Comparison of ENCODE assay signal across 20 cellular contexts in the genomic region with DNA sequence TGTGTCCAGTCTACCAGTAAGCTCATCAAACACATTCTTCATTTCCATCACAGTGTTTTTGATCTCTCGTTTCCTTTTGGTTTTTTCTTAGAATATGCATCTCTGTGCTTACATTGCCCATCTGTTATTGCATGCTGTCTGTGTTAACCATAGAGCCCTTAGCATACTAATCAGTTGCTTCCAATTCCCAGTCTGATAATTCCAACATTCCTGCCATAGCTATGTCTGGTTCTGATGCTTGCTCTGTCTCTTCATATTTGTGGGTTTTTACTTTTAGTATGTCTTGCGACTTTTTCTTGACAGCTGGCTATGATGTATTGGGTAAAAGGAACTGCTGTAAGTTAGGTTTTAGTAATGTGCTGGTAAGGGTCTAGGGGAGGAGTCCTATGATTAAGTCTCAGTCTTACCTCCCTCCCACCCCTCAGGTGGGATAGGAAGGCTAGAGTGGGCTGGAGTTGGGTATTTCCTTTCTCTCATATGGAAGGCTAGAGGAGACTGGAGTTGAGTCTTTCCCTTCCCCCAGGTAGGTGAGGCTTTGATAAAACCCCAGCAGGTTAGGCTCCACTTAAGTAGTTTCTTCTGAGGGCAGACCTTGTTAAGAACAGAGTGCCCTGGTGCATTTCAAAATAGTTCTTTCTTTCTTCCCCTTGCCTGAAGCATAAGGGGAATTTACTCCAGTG.
DNase-seq lines count a peak whose midpoint lies in the region; TF ChIP-seq lines count a peak whose summit lies in the region.
"Had no signal": no experiment of that assay in that cellular context is flagged by ENCODE, and none has a peak within 500 bp of the region (broad histone marks: within the 10 kb centered on the region; RNA-seq: fewer than 3 reads in every experiment).

No MANE protein-coding gene starts in this region.

- peaks cover 41% of the 10 kb centered on the region for H3K4me1 Mint-ChIP-seq in activated T-cell treated with anti-CD3 and anti-CD28 coated beads, Interleukin-2, amount 50 U/mL, for 24 hours (ENCODE audit: low read depth)
- H3K4me1 Mint-ChIP-seq: brain had no signal

- H3K4me3 Mint-ChIP-seq in activated T-cell treated with anti-CD3 and anti-CD28 coated beads, Interleukin-2, amount 50 U/mL, for 24 hours = no peak overlapping the region
- H3K4me3 Mint-ChIP-seq: brain; natural killer cell treated with Interleukin-12 subunit alpha and Interleukin-12 subunit beta and Interleukin-15 and Interleukin-18, amount 100 ng/mL, for 72 hours; T-helper 2 cell treated with Interferon-gamma antibody and Interleukin-4, amounts not matched to agents 5 μg/mL and 100 μg/mL, for 36 hours had no signal

- no peak for TF ChIP-seq CTCF in prostate gland (IDR thresholded peaks at IDR 0.05)

- no peaks in the 10 kb centered on the region for H3K27me3 ChIP-seq in prostate gland (replicated peaks; ENCODE audit: insufficient read depth)
- H3K27me3 ChIP-seq: upper lobe of right lung had no signal

- TF ChIP-seq POLR2A in prostate gland (IDR thresholded peaks at IDR 0.05) = no peak

- no peaks in the 10 kb centered on the region for H3K36me3 ChIP-seq in prostate gland
- H3K36me3 ChIP-seq: lower lobe of right lung, upper lobe of right lung had no signal

- H3K4me1 ChIP-seq in prostate gland (replicated peaks) = no peaks in the 10 kb centered on the region
- H3K4me1 ChIP-seq: lower lobe of right lung, upper lobe of right lung had no signal

- DNase-seq in activated T-cell treated with anti-CD3 and anti-CD28 coated beads, Interleukin-2, amount 50 U/mL, for 24 hours = no peak
- DNase-seq in activated T-cell treated with anti-CD3 and anti-CD28 coated beads for 4 hours (no peak), amniotic epithelial cell (ENCODE audit: low read depth) (peak; percentile 66), iPS-NIHi11 (ENCODE audit: low spot score) (peak; percentile 18), superior temporal gyrus (ENCODE audit: extremely low spot score) (no peak), amygdala (lab: John Stamatoyannopoulos, UW) (no peak), prostate gland (ENCODE audit: low spot score) (no peak), NCI-H446 treated with DMSO at 0.1 percent for 48 hours (lab: John Stamatoyannopoulos, UW) (no peak)
- DNase-seq: activated CD4-positive, CD25-positive, alpha-beta regulatory T cell treated with anti-CD3 and anti-CD28 coated beads, Interleukin-2, amount 50 U/mL, for 72 hours; activated CD8-positive, alpha-beta memory T cell treated with anti-CD3 and anti-CD28 coated beads, Interleukin-2, amount 50 U/mL, for 4 hours; activated naive CD4-positive, alpha-beta T cell; lower lobe of right lung; NCI-H2029 treated with DMSO at 0.1 percent for 48 hours; NCI-H524 treated with DMSO at 0.1 percent for 48 hours; SHP77 treated with DMSO at 0.1 percent for 48 hours; stimulated activated naive CD4-positive, alpha-beta T cell; upper lobe of right lung had no signal

- H3K4me3 ChIP-seq in prostate gland = no peak overlapping the region
- H3K4me3 ChIP-seq: lower lobe of right lung, upper lobe of right lung had no signal

- peaks cover 6% of the 10 kb centered on the region for H3K9me3 Mint-ChIP-seq in activated T-cell treated with anti-CD3 and anti-CD28 coated beads, Interleukin-2, amount 50 U/mL, for 24 hours

- H3K27ac Mint-ChIP-seq in activated T-cell treated with anti-CD3 and anti-CD28 coated beads, Interleukin-2, amount 50 U/mL, for 24 hours = peak overlapping the region; percentile 57
- H3K27ac Mint-ChIP-seq: T-helper 2 cell treated with Interferon-gamma antibody and Interleukin-4, amounts not matched to agents 5 μg/mL and 100 μg/mL, for 36 hours had no signal

- H3K27ac ChIP-seq in prostate gland = no peak overlapping the region
- H3K27ac ChIP-seq: lower lobe of right lung, upper lobe of right lung had no signal

- 91% methylated on average over 2 of the region's 2 CpGs for WGBS in prostate gland

- no peaks in the 10 kb centered on the region for H3K27me3 Mint-ChIP-seq in activated T-cell treated with anti-CD3 and anti-CD28 coated beads, Interleukin-2, amount 50 U/mL, for 24 hours
- H3K27me3 Mint-ChIP-seq: brain; natural killer cell treated with Interleukin-12 subunit alpha and Interleukin-12 subunit beta and Interleukin-15 and Interleukin-18, amount 100 ng/mL, for 72 hours had no signal

- H3K9me3 ChIP-seq in prostate gland = no peaks in the 10 kb centered on the region
- H3K9me3 ChIP-seq: lower lobe of right lung, upper lobe of right lung had no signal

- intact Hi-C loops in prostate gland (cut with DNase I) = no loop called here

- peaks cover 74% of the 10 kb centered on the region for H3K36me3 Mint-ChIP-seq in activated T-cell treated with anti-CD3 and anti-CD28 coated beads, Interleukin-2, amount 50 U/mL, for 24 hours (ENCODE audit: low read depth)

Comparison
In these comparisons a context has a peak if more than half of its experiments do, and no peak if none do; other contexts are left out.
1. DNase-seq: peak in amniotic epithelial cell (single experiment) and iPS-NIHi11 (single experiment); none in activated T-cell treated with anti-CD3 and anti-CD28 coated beads, Interleukin-2, amount 50 U/mL, for 24 hours (single experiment), activated T-cell treated with anti-CD3 and anti-CD28 coated beads for 4 hours (single experiment), superior temporal gyrus (single experiment), amygdala (0 of 56), prostate gland (single experiment) and NCI-H446 treated with DMSO at 0.1 percent for 48 hours (single experiment).